8 cellular contexts compared by ENCODE assay signal in genomic region chr5:127564002-127564769, GRCh38. TPM values are rescaled to one million over a fixed set of nuclear protein-coding genes. Genes with fewer than 3 reads are reported as not detected.
DNase-seq lines count a peak whose midpoint lies in the region; ATAC-seq and TF ChIP-seq lines count a peak whose summit lies in the region.

No MANE protein-coding gene starts in this region.

- no peaks in the 10 kb centered on the region for H3K4me1 ChIP-seq in iPS DF 6.9 (ENCODE audit: control insufficient read depth, insufficient read depth, low read length)

- H3K9me3 ChIP-seq in iPS DF 6.9 (ENCODE audit: control insufficient read depth, insufficient read depth, low read length), result no peaks in the 10 kb centered on the region

- no CpG with 5 or more reads among the region's 2 CpGs for WGBS in iPS DF 6.9 (ENCODE audit: insufficient coverage, insufficient read length)

- H3K27me3 ChIP-seq in iPS DF 6.9 (ENCODE audit: control insufficient read depth, insufficient read depth, low read length), result no peaks in the 10 kb centered on the region

- H3K4me3 ChIP-seq in astrocyte of the cerebellum (ENCODE audit: low read depth, low read length), result no peak overlapping the region
- H3K4me3 ChIP-seq in iPS DF 6.9 (ENCODE audit: low read length), result no peak overlapping the region

- in situ Hi-C loops in astrocyte of the cerebellum (cut with HindIII; ENCODE audit: low sequenced_read_pairs), result no loop called here

- H3K27ac ChIP-seq in iPS DF 6.9 (ENCODE audit: low read length), result no peak overlapping the region

- DNase-seq in NCI-H1436 (lab: John Stamatoyannopoulos, UW) (peak; percentile 38), NCI-H1436 treated with DMSO at 0.1 percent for 48 hours (lab: John Stamatoyannopoulos, UW) (no peak), Kasumi-1 (lab: John Stamatoyannopoulos, UW) (peak; percentile 80 to 81), RPMI7951 (ENCODE audit: low read depth) (peak; percentile 48), astrocyte of the cerebellum (ENCODE audit: low read depth) (peak; percentile 36), iPS DF 6.9 (ENCODE audit: low read depth, low spot score) (peak; percentile 37)
- peak; percentile 52 for DNase-seq in stimulated activated CD4-positive, alpha-beta T cell treated with anti-CD3 and anti-CD28 coated beads, Interleukin-15, amount 100 ng/mL, for 24 hours

- peak; percentile 71 for TF ChIP-seq CTCF in astrocyte of the cerebellum (IDR thresholded peaks at IDR 0.05; ENCODE audit: low read depth, low read length, missing control alignments)

- ATAC-seq in GM21825 (IDR thresholded peaks at IDR 0.05; ENCODE audit: unreplicated experiment), result peak; percentile 37

- H3K36me3 ChIP-seq in iPS DF 6.9 (ENCODE audit: control insufficient read depth, insufficient read depth, low read length), result no peaks in the 10 kb centered on the region

RNA-seq across cellular contexts. Expression of gene PRRC1, which starts 46.7 kb away (rescaled TPM):
- total RNA-seq in RPMI7951 (2014; rRNA removed; shearing (Covaris generic)), result 44.6 and 52.3 TPM in 2 replicates
